ENCODE assay signal across 8 cellular contexts in the genomic region with DNA sequence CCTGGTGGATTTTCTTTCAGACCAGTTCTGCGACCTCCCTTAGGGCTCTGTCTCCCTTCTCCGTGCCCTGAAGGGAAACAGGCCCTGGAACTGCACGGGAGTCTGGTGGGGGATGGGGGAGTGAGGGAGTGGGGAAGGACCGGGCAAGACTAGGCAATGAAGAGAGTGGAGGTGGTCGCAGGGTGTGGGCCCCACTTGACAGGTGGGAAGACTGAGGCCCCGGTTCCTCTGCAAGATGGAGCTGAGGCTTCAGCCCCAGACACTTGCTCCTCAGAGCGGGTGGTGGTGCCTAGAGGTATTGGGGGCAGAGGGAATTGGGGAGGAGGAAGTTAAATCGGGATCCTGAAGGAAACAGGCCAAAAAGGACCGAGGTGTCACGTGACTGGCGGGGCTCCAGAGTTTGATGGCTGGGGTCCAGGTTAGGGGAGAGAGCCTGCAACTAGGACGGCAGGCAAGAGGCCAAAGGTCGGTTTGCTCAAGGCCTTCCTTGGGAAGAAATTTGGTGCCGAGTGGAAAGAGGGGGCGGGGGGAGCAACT. TPM values are rescaled to one million over a fixed set of nuclear protein-coding genes. Genes with fewer than 3 reads are reported as not detected.
A peak's percentile ranks its signal among the peaks of the same experiment; 100 is the strongest.
DNase-seq lines count a peak whose midpoint lies in the region; ATAC-seq and TF ChIP-seq lines count a peak whose summit lies in the region.

No MANE protein-coding gene starts in this region.

- peak overlapping the region; percentile 76 for H2AFZ ChIP-seq in neuronal stem cell (ENCODE audit: low read length)

- H3K4me2 ChIP-seq in neuronal stem cell (ENCODE audit: insufficient read depth, low read length, poor library complexity, severe bottlenecking): peak overlapping the region; percentile 82

- no peak overlapping the region for H2BK5ac ChIP-seq in neuronal stem cell (ENCODE audit: low read length)

- TF ChIP-seq CTCF in WERI-Rb-1 (IDR thresholded peaks at IDR 0.05; ENCODE audit: low read depth, low read length): no peak

- peak overlapping the region; percentile 72 for H2AK5ac ChIP-seq in neuronal stem cell (ENCODE audit: low read depth, low read length)

- H3K18ac ChIP-seq in neuronal stem cell (ENCODE audit: low read length): peak overlapping the region; percentile 85

- H3K4me3 ChIP-seq in WERI-Rb-1 (ENCODE audit: low read depth, low read length) (peak overlapping the region; percentile 56), neuronal stem cell (ENCODE audit: low read length in 2 of 2) (peak overlapping the region; percentile 42 to 82)

- no peak overlapping the region for H3K14ac ChIP-seq in neuronal stem cell (ENCODE audit: low read length)

- H3K79me1 ChIP-seq in neuronal stem cell (ENCODE audit: low read depth, low read length): peaks cover 4% of the 10 kb centered on the region

- H3K23ac ChIP-seq in neuronal stem cell (ENCODE audit: low read depth, low read length, poor library complexity): no peak overlapping the region

- no peak overlapping the region for H2BK12ac ChIP-seq in neuronal stem cell (ENCODE audit: low read length)

- no CpG with 5 or more reads among the region's 15 CpGs for WGBS in neuronal stem cell (ENCODE audit: extremely low coverage in 2 of 2, insufficient read length in 2 of 2, insufficient replicate concordance in 1 of 2), 2 donors

- in situ Hi-C loops in G401 (cut with HindIII; ENCODE audit: low sequenced_read_pairs): no loop called here

- no peaks in the 10 kb centered on the region for H3K9me3 ChIP-seq in WERI-Rb-1 (ENCODE audit: severe bottlenecking)
- H3K9me3 ChIP-seq in neuronal stem cell (replicated peaks in 1 of 2; ENCODE audit: control insufficient read depth in 2 of 2, insufficient read depth in 1 of 2, low read depth in 1 of 2, low read length in 2 of 2): peaks cover 0 to 2% of the 10 kb centered on the region in 2 donors

- H3K4me1 ChIP-seq in neuronal stem cell (ENCODE audit: control insufficient read depth in 2 of 2, insufficient read depth in 1 of 2, low read depth in 1 of 2, low read length in 2 of 2): peaks cover 0 to 13% of the 10 kb centered on the region in 2 donors

- H3K9ac ChIP-seq in neuronal stem cell (ENCODE audit: low read depth, low read length, poor library complexity): peak overlapping the region; percentile 89

- no peak overlapping the region for H3K4ac ChIP-seq in neuronal stem cell (ENCODE audit: low read length)

- no peak overlapping the region for H4K91ac ChIP-seq in neuronal stem cell (ENCODE audit: low read depth, low read length, poor library complexity)

- DNase-seq in G401 (ENCODE audit: low spot score) (peak; percentile 59), WERI-Rb-1 (no peak), fibroblast of the conjunctiva (ENCODE audit: low read depth) (peak; percentile 65), neuronal stem cell (ENCODE audit: low spot score) (no peak), NCI-H2227 treated with DMSO at 0.1 percent for 48 hours (lab: John Stamatoyannopoulos, UW) (no peak), NCI-H2227 (lab: John Stamatoyannopoulos, UW; ENCODE audit: unreplicated experiment) (no peak), NCI-H748 (lab: John Stamatoyannopoulos, UW; ENCODE audit: unreplicated experiment) (no peak)

- H3K27ac ChIP-seq in WERI-Rb-1: no peak overlapping the region
- H3K27ac ChIP-seq in neuronal stem cell (replicated peaks; ENCODE audit: low read length): no peak overlapping the region

- H3K27me3 ChIP-seq in WERI-Rb-1 (ENCODE audit: insufficient read depth, low read depth, severe bottlenecking): no peaks in the 10 kb centered on the region
- H3K27me3 ChIP-seq in neuronal stem cell (ENCODE audit: control insufficient read depth in 3 of 3, insufficient read depth in 3 of 3, low read depth in 1 of 3, low read length in 3 of 3): no peaks in the 10 kb centered on the region

- H3K36me3 ChIP-seq in WERI-Rb-1 (peaks cover 6% of the 10 kb centered on the region), neuronal stem cell (replicated peaks in 1 of 2; ENCODE audit: control insufficient read depth in 2 of 2, insufficient read depth in 2 of 2, low read length in 2 of 2) (peaks cover 9 to 14% of the 10 kb centered on the region in 2 donors)

- no peak for ATAC-seq in GM21737 (IDR thresholded peaks at IDR 0.05; ENCODE audit: unreplicated experiment)

- H2BK120ac ChIP-seq in neuronal stem cell (ENCODE audit: low read depth, low read length): no peak overlapping the region

- no peak overlapping the region for H2BK15ac ChIP-seq in neuronal stem cell (ENCODE audit: low read length)

- H4K8ac ChIP-seq in neuronal stem cell (ENCODE audit: low read depth, low read length): no peak overlapping the region

RNA-seq across cellular contexts. Expression of gene CAMK1, which starts 0.6 kb away (rescaled TPM):
- not detected in 2 replicates for total RNA-seq in G401 (2014; rRNA removed; shearing (Covaris generic))
- polyA plus RNA-seq in neuronal stem cell (2013, experiment 1 of 2): 15.0 TPM
- 14.5 TPM for polyA plus RNA-seq in neuronal stem cell (2013, experiment 2 of 2)

RNA-seq across cellular contexts. Expression of gene OGG1, which starts 20.6 kb away (rescaled TPM):
- total RNA-seq in G401 (2014; rRNA removed; shearing (Covaris generic)): 32.1 and 35.3 TPM in 2 replicates
- polyA plus RNA-seq in neuronal stem cell (2013, experiment 1 of 2): 24.0 TPM
- polyA plus RNA-seq in neuronal stem cell (2013, experiment 2 of 2): 27.1 TPM

RNA-seq across cellular contexts. Expression of gene TADA3, which starts 21.9 kb away (rescaled TPM):
- total RNA-seq in G401 (2014; rRNA removed; shearing (Covaris generic)): 70.0 and 72.1 TPM in 2 replicates
- 66.2 TPM for polyA plus RNA-seq in neuronal stem cell (2013, experiment 1 of 2)
- 65.3 TPM for polyA plus RNA-seq in neuronal stem cell (2013, experiment 2 of 2)

RNA-seq across cellular contexts. Expression of gene ARPC4, which starts 22.5 kb away (rescaled TPM):
- 231 and 292 TPM in 2 replicates for total RNA-seq in G401 (2014; rRNA removed; shearing (Covaris generic))
- polyA plus RNA-seq in neuronal stem cell (2013, experiment 1 of 2): 49.1 TPM
- polyA plus RNA-seq in neuronal stem cell (2013, experiment 2 of 2): 46.8 TPM

RNA-seq across cellular contexts. Expression of gene BRPF1, which starts 38.8 kb away (rescaled TPM):
- total RNA-seq in G401 (2014; rRNA removed; shearing (Covaris generic)): 18.5 and 23.7 TPM in 2 replicates
- polyA plus RNA-seq in neuronal stem cell (2013, experiment 1 of 2): 8.1 TPM
- 8.2 TPM for polyA plus RNA-seq in neuronal stem cell (2013, experiment 2 of 2)

Comparison
In these comparisons a context has a peak if more than half of its experiments do, and no peak if none do; other contexts are left out.
1. DNase-seq: peak in G401 (single experiment) and fibroblast of the conjunctiva (single experiment); none in WERI-Rb-1 (single experiment), neuronal stem cell (single experiment), NCI-H2227 treated with DMSO at 0.1 percent for 48 hours (single experiment), NCI-H2227 (single experiment) and NCI-H748 (single experiment).